In the genomic region with DNA sequence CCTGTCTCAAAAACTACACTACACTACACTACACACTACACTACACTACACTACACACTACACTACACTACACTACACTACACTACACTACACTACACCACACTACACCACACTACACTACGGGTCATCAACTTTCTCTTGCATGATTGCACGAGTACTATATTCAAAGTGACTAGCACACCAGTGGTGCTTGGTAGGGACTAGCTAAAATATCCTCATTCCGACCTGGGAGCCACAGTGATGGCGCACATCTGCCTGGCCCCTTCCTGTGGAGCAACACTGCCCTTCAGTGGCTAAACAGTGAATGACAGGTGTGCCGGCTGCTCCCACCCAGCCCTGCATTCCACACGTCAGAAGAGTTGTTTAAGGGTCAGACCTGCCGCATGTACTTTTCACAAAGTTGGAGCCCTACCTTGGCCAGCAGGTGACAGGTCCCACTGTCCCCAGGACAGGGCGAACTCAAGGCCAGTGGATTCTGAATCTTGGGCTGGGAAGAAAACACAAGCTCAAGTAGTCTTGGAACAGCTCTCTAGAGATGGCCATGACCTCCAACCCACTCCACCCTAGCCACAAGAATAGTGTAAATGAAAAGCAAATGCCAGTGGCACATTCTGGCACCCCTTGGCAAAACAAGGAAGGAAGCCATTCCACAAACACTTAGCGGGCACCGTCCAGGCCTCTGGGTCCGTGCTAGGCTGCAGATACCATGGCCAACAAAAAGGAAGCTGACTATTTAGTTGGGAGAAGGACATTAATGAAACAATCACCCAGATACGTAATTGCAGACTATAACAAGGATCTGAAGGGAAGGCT, we compare ENCODE assay signal across 8 cellular contexts. TPM values are rescaled to one million over a fixed set of nuclear protein-coding genes. Genes with fewer than 3 reads are reported as not detected.
DNase-seq lines count a peak whose midpoint lies in the region; ATAC-seq and TF ChIP-seq lines count a peak whose summit lies in the region.

No MANE protein-coding gene starts in this region.

- DNase-seq in AG10803 (ENCODE audit: low read depth), result peak; percentile 67
- DNase-seq in NCI-H345 treated with DMSO at 0.1 percent for 48 hours (lab: John Stamatoyannopoulos, UW; ENCODE audit: unreplicated experiment), result peak; percentile 40
- peak in 3 of 4 experiments; percentile 18 to 35 (median 19) for DNase-seq in activated CD4-positive, CD25-positive, alpha-beta regulatory T cell (lab: John Stamatoyannopoulos, UW)
- peak; percentile 31 for DNase-seq in central memory CD4-positive, alpha-beta T cell
- peak; percentile 76 for DNase-seq in left lobe of liver (ENCODE audit: low spot score)
- peak; percentile 33 to 58 for DNase-seq in stimulated activated CD4-positive, alpha-beta T cell treated with anti-CD3 and anti-CD28 coated beads, Interleukin-4, amount 100 ng/mL, for 4 hours

- H3K4me3 ChIP-seq in AG10803 (ENCODE audit: low read length), result no peak overlapping the region

- ATAC-seq in GM18907 (IDR thresholded peaks at IDR 0.05; ENCODE audit: unreplicated experiment) (peak; percentile 91), HG03135 (IDR thresholded peaks at IDR 0.05; ENCODE audit: unreplicated experiment) (peak; percentile 84), left lobe of liver (peak; percentile 100)

- peak; percentile 97 for TF ChIP-seq CTCF in AG10803 (conservative IDR thresholded peaks at IDR 0.05; ENCODE audit: low read length)

RNA-seq across cellular contexts. Expression of a gene that starts 45.9 kb away (rescaled TPM):
- 2.5 TPM for total RNA-seq in left lobe of liver

Comparison
In these comparisons a context has a peak if more than half of its experiments do, and no peak if none do; other contexts are left out.
1. DNase-seq: peak in every context shown above with its lines; median percentile 76 in left lobe of liver; 67 in AG10803; 46 in stimulated activated CD4-positive, alpha-beta T cell treated with anti-CD3 and anti-CD28 coated beads, Interleukin-4, amount 100 ng/mL, for 4 hours; 40 in NCI-H345 treated with DMSO at 0.1 percent for 48 hours; 31 in central memory CD4-positive, alpha-beta T cell; 19 in activated CD4-positive, CD25-positive, alpha-beta regulatory T cell.